1 cellular context compared by ENCODE assay signal in genomic region chrX:138691186-138691585, GRCh38.
TF ChIP-seq lines count a peak whose summit lies in the region.

No MANE protein-coding gene starts in this region.

TF ChIP-seq in neural cell, 6 proteins besides CTCF, POLR2A, EP300 and RAD21 (continued from another document):
- TF ChIP-seq, protein P1, sequence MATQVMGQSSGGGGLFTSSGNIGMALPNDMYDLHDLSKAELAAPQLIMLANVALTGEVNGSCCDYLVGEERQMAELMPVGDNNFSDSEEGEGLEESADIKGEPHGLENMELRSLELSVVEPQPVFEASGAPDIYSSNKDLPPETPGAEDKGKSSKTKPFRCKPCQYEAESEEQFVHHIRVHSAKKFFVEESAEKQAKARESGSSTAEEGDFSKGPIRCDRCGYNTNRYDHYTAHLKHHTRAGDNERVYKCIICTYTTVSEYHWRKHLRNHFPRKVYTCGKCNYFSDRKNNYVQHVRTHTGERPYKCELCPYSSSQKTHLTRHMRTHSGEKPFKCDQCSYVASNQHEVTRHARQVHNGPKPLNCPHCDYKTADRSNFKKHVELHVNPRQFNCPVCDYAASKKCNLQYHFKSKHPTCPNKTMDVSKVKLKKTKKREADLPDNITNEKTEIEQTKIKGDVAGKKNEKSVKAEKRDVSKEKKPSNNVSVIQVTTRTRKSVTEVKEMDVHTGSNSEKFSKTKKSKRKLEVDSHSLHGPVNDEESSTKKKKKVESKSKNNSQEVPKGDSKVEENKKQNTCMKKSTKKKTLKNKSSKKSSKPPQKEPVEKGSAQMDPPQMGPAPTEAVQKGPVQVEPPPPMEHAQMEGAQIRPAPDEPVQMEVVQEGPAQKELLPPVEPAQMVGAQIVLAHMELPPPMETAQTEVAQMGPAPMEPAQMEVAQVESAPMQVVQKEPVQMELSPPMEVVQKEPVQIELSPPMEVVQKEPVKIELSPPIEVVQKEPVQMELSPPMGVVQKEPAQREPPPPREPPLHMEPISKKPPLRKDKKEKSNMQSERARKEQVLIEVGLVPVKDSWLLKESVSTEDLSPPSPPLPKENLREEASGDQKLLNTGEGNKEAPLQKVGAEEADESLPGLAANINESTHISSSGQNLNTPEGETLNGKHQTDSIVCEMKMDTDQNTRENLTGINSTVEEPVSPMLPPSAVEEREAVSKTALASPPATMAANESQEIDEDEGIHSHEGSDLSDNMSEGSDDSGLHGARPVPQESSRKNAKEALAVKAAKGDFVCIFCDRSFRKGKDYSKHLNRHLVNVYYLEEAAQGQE (IDR thresholded peaks at IDR 0.05; ENCODE audit: borderline replicate concordance), result no peak
- TF ChIP-seq MXI1 (conservative IDR thresholded peaks at IDR 0.05; ENCODE audit: poor library complexity, severe bottlenecking), result no peak
